In genomic region chr16:31674686-31675085, GRCh38 we compare ENCODE assay signal across 22 cellular contexts.
"Had no signal": no experiment of that assay in that cellular context is flagged by ENCODE, and none has a peak within 500 bp of the region (broad histone marks: within the 10 kb centered on the region; RNA-seq: fewer than 3 reads in every experiment).

No MANE protein-coding gene starts in this region.

- FAIRE-seq: colon, endothelial cell of umbilical vein, islet of Langerhans, keratinocyte had no signal

- H3K9me3 ChIP-seq: gastrocnemius medialis, lower lobe of right lung had no signal

- H3K27me3 ChIP-seq: foreskin keratinocyte, gastrocnemius medialis had no signal

- H3K4me1 ChIP-seq: esophagus muscularis mucosa, foreskin keratinocyte, gastrocnemius medialis, heart right ventricle, left lung, lower lobe of right lung had no signal

- ATAC-seq: foreskin keratinocyte, gastrocnemius medialis, heart right ventricle, left lung, left ventricle myocardium superior, lower lobe of right lung, mucosa of descending colon had no signal

- H3K4me3 ChIP-seq: coronary artery, dorsolateral prefrontal cortex, esophagus muscularis mucosa, gastrocnemius medialis, heart right ventricle, left lung, lower lobe of right lung, mucosa of descending colon had no signal

- DNase-seq: dermis blood vessel endothelial cell; dorsolateral prefrontal cortex; effector CD4-positive, alpha-beta T cell; effector memory CD4-positive, alpha-beta T cell; foreskin keratinocyte; gastrocnemius medialis; glutamatergic neuron; head of caudate nucleus; heart right ventricle; hippocampal formation; kidney glomerular epithelial cell; left lung; left ventricle myocardium superior; lower lobe of right lung; mesenchymal stem cell; mucosa of descending colon had no signal

- H3K36me3 ChIP-seq: esophagus muscularis mucosa, gastrocnemius medialis, heart right ventricle, left lung, lower lobe of right lung had no signal

- H3K27ac ChIP-seq: coronary artery, dorsolateral prefrontal cortex, esophagus muscularis mucosa, foreskin keratinocyte, gastrocnemius medialis, heart right ventricle, left lung, lower lobe of right lung had no signal
